In the genomic region with DNA sequence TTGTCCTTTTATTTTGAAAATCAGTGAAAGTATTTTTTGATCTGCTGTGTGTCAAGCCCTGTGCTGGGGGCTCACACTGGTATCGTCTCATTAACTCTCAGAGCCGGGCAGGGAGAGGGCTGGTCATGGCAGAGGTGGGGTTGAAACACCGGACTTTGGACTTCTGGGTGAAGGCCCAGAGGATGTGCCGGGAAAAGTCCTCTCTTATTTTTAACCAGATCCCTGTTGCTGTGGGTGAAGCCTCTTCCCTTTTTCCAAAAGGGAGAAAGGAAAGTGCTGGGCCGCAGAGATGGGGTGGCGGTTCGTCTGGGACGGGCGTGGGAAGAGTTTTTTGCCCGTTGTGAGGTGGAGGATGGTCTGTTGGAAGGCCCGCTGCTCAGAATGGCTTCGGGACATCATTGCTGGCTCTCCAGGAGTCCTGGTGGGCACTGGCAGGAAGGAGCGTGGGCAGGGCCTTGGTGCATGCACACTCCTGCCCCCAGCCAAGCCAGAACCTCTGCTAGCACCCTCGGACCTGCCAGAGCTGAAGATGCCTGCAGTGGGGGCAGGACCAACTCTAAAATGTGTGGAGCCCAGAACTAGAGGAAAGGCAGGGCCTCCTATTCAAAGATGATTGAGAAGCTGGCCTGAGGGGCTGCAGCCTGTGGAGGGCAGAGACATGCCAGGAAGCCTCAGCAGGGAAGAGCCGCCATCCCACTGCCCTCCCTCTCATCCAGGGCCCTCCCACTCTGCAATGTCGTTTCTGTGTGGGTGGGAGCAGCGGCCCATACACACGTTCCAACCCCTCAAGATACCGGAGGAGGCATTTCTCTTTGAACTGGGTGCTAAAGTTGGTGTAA, we compare ENCODE assay signal across 12 cellular contexts.
DNase-seq lines count a peak whose midpoint lies in the region; ATAC-seq, FAIRE-seq and TF ChIP-seq lines count a peak whose summit lies in the region.
"Had no signal": no experiment of that assay in that cellular context is flagged by ENCODE, and none has a peak within 500 bp of the region (broad histone marks: within the 10 kb centered on the region; RNA-seq: fewer than 3 reads in every experiment).

No MANE protein-coding gene starts in this region.

- peaks cover 54% of the 10 kb centered on the region for H3K4me1 Mint-ChIP-seq in nephron

- POLR2A ChIA-PET in HEK293 (lab: Yijun Ruan, JAX) (no interaction called here), GM12878 (lab: Charles Lee) (no interaction called here)

- ATAC-seq in GM12878: no peak
- no peak for ATAC-seq in GM21423 (IDR thresholded peaks at IDR 0.05; ENCODE audit: unreplicated experiment)
- ATAC-seq: left ventricle myocardium superior had no signal

- no peak for TF ChIP-seq EP300 in GM12878 (IDR thresholded peaks at IDR 0.05; ENCODE audit: borderline replicate concordance in 1 of 2, control insufficient read depth in 1 of 2, low read depth in 2 of 2, low read length in 2 of 2)

- no peak overlapping the region for H2AFZ ChIP-seq in GM12878 (ENCODE audit: control insufficient read depth, low read depth, low read length)

- in situ Hi-C loops in GM12878 (cut with MboI): no loop called here

- TF ChIP-seq CTCF in 22Rv1 (IDR thresholded peaks at IDR 0.05) (0 out of 2 replicates have a peak, but pooled peaks have one; percentile 4), HEK293 (tag by site-specific recombination; IDR thresholded peaks at IDR 0.05) (no peak), GM12878 (IDR thresholded peaks at IDR 0.05 in 2 of 3, conservative IDR thresholded peaks at IDR 0.05 in 1 of 3; ENCODE audit: control insufficient read depth in 2 of 3, extremely low read depth in 1 of 3, insufficient read depth in 1 of 3, low read depth in 3 of 3, low read length in 3 of 3) (no peak), nephron (IDR thresholded peaks at IDR 0.05; ENCODE audit: unreplicated experiment in 3 of 3) (no peak)

- H3K36me3 ChIP-seq in HEK293 (ENCODE audit: control insufficient read depth in 2 of 2, insufficient read depth in 1 of 2, low read length in 2 of 2) (peaks cover 0 to 4% of the 10 kb centered on the region in 2 experiments; a peak in 1 of 3 replicates), GM12878 (ENCODE audit: control insufficient read depth in 2 of 2, insufficient read depth in 2 of 2, low read length in 1 of 2) (peaks cover 11 to 21% of the 10 kb centered on the region in 2 experiments), H7 (replicated peaks; ENCODE audit: control insufficient read depth, insufficient read depth, low read length) (no peaks in the 10 kb centered on the region)
- H3K36me3 ChIP-seq: adrenal gland had no signal

- TF ChIP-seq POLR2A in GM12878 (IDR thresholded peaks at IDR 0.05; ENCODE audit: low read depth, low read length): peak; percentile 37; the same call in 1 of the 2 replicates

- H3K9me3 ChIP-seq in HEK293 (ENCODE audit: control insufficient read depth, insufficient read depth, low read depth, low read length) (no peaks in the 10 kb centered on the region), GM12878 (replicated peaks; ENCODE audit: control insufficient read depth, insufficient read depth, low read length) (no peaks in the 10 kb centered on the region)
- H3K9me3 ChIP-seq: adrenal gland had no signal

- H3K4me3 Mint-ChIP-seq in nephron: peak overlapping the region in 2 of 3 experiments; percentile 20 to 57

- no peaks in the 10 kb centered on the region for H3K27me3 ChIP-seq in GM12878 (replicated peaks in 1 of 2; ENCODE audit: control insufficient read depth in 2 of 2, insufficient read depth in 2 of 2, low read length in 1 of 2)
- no peaks in the 10 kb centered on the region for H3K27me3 ChIP-seq in H7 (ENCODE audit: control insufficient read depth, insufficient read depth, low read length)
- H3K27me3 ChIP-seq: adrenal gland had no signal

- BruUV-seq in GM12878 (replicated peaks; lab: Mats Ljungman, UMichigan): no TSS peak

- CTCF ChIA-PET in HEK293 (lab: Yijun Ruan, JAX): interaction anchor here (0.6 to 0.7 kb wide), 3 partner anchors 10 to 190 kb away, joined by 3 to 6 read pairs (median 4); no protein-coding TSS in a partner anchor
- CTCF ChIA-PET in GM12878 (lab: Yijun Ruan, JAX): interaction anchor here (1.1 to 1.5 kb wide), 2 partner anchors 21 to 288 kb away, joined by 3 to 6 read pairs; no protein-coding TSS in a partner anchor

- peak overlapping the region; percentile 76 to 92 (median 79) for H3K27ac Mint-ChIP-seq in nephron

- H3K4me3 ChIP-seq in HEK293 (ENCODE audit: low read depth, low read length) (no peak overlapping the region), GM12878 (no peak overlapping the region), H7 (ENCODE audit: insufficient read depth, low read depth, low read length) (no peak overlapping the region)
- H3K4me3 ChIP-seq: adrenal gland had no signal

- H3K27ac ChIP-seq in 22Rv1 (peak overlapping the region; percentile 48), HEK293 (ENCODE audit: extremely low read depth, low read depth, low read length) (no peak overlapping the region), GM12878 (ENCODE audit: control insufficient read depth, insufficient read depth) (no peak overlapping the region)

- peaks cover 45% of the 10 kb centered on the region for H3K27me3 Mint-ChIP-seq in nephron (ENCODE audit: low read depth)

- 85% methylated on average over 19 of the region's 19 CpGs for WGBS in GM12878 (ENCODE audit: insufficient coverage, insufficient replicate concordance, low lambda C conversion rate, missing lambda C conversion rate)

- no peak overlapping the region for H3K9ac ChIP-seq in GM12878 (ENCODE audit: control insufficient read depth, insufficient read depth, low read length)

- RAD21 ChIA-PET in GM12878 (lab: Charles Lee; ENCODE audit: unreplicated experiment): no interaction called here

- H3K36me3 Mint-ChIP-seq in nephron (ENCODE audit: low read depth): peaks cover 8% of the 10 kb centered on the region

- SMC1A ChIA-PET in GM12878 (lab: Charles Lee; ENCODE audit: uncharacterized antibody, unreplicated experiment): interaction anchor here (0.6 to 0.7 kb wide), 2 partner anchors 68 to 289 kb away, joined by 3 to 4 read pairs; no protein-coding TSS in a partner anchor

- TF ChIP-seq RAD21 in GM12878 (IDR thresholded peaks at IDR 0.05; ENCODE audit: insufficient read depth, low read depth, low read length): no peak

- peaks cover 2% of the 10 kb centered on the region for H3K79me2 ChIP-seq in GM12878 (ENCODE audit: control insufficient read depth, insufficient read depth, low read length)

- no peak overlapping the region for H3K4me2 ChIP-seq in GM12878 (ENCODE audit: control insufficient read depth, insufficient read depth)

- no peaks in the 10 kb centered on the region for H3K9me3 Mint-ChIP-seq in nephron

- peaks cover 32% of the 10 kb centered on the region for H3K4me1 ChIP-seq in HEK293 (ENCODE audit: control insufficient read depth, insufficient read depth, low read length)
- H3K4me1 ChIP-seq in GM12878 (ENCODE audit: control insufficient read depth, insufficient read depth, low read length): peaks cover 31% of the 10 kb centered on the region

- intact Hi-C loops in GM12878 (cut with micrococcal nuclease; ENCODE audit: unreplicated experiment): no loop called here

- H4K20me1 ChIP-seq in GM12878 (ENCODE audit: control insufficient read depth, insufficient read depth): no peaks in the 10 kb centered on the region

- no peak for DNase-seq in GM12878 (ENCODE audit: low read depth, low spot score)
- no peak for DNase-seq in H7
- DNase-seq in dermis blood vessel endothelial cell: no peak
- DNase-seq in NCI-H510A treated with DMSO at 0.1 percent for 48 hours (lab: John Stamatoyannopoulos, UW): no peak
- DNase-seq: adrenal gland, hypothalamus, left ventricle myocardium superior, NCI-H2171 treated with DMSO at 0.1 percent for 48 hours had no signal

- FAIRE-seq in GM12878 (lab: Jason Lieb, UNC): no peak

TF ChIP-seq in HEK293, 187 proteins besides CTCF, POLR2A, EP300 and RAD21 (continues in another document):
- no peak for TF ChIP-seq ZNF292 (tag by site-specific recombination; IDR thresholded peaks at IDR 0.05; ENCODE audit: borderline replicate concordance, low read depth)
- TF ChIP-seq, protein P1, sequence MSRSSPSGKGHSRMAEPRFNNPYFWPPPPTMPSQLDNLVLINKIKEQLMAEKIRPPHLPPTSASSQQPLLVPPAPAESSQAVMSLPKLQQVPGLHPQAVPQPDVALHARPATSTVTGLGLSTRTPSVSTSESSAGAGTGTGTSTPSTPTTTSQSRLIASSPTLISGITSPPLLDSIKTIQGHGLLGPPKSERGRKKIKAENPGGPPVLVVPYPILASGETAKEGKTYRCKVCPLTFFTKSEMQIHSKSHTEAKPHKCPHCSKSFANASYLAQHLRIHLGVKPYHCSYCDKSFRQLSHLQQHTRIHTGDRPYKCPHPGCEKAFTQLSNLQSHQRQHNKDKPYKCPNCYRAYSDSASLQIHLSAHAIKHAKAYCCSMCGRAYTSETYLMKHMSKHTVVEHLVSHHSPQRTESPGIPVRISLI (tag by site-specific recombination; IDR thresholded peaks at IDR 0.05): no peak
- peak; percentile 95 for TF ChIP-seq EGR2 (tag by site-specific recombination; IDR thresholded peaks at IDR 0.05; ENCODE audit: low read depth)
- peak; percentile 96 for TF ChIP-seq ZFHX2 (tag by site-specific recombination; conservative IDR thresholded peaks at IDR 0.05)
- no peak for TF ChIP-seq ZNF202 (tag by site-specific recombination; IDR thresholded peaks at IDR 0.05; ENCODE audit: borderline replicate concordance)
- TF ChIP-seq ZNF341 (tag by site-specific recombination; IDR thresholded peaks at IDR 0.05; ENCODE audit: low read depth): 0 out of 2 replicates have a peak, but pooled peaks have one; percentile 17

TF ChIP-seq in GM12878, 131 proteins besides CTCF, POLR2A, EP300 and RAD21 (continues in another document):
- TF ChIP-seq TCF7 (IDR thresholded peaks at IDR 0.05; ENCODE audit: borderline replicate concordance) (no peak), SMAD1 (IDR thresholded peaks at IDR 0.05; ENCODE audit: low read depth, partially characterized antibody) (no peak), CHD1 (IDR thresholded peaks at IDR 0.05; ENCODE audit: low read depth, low read length) (no peak), CBX3 (IDR thresholded peaks at IDR 0.05; ENCODE audit: borderline replicate concordance, low read depth) (no peak)
- TF ChIP-seq, protein P2, sequence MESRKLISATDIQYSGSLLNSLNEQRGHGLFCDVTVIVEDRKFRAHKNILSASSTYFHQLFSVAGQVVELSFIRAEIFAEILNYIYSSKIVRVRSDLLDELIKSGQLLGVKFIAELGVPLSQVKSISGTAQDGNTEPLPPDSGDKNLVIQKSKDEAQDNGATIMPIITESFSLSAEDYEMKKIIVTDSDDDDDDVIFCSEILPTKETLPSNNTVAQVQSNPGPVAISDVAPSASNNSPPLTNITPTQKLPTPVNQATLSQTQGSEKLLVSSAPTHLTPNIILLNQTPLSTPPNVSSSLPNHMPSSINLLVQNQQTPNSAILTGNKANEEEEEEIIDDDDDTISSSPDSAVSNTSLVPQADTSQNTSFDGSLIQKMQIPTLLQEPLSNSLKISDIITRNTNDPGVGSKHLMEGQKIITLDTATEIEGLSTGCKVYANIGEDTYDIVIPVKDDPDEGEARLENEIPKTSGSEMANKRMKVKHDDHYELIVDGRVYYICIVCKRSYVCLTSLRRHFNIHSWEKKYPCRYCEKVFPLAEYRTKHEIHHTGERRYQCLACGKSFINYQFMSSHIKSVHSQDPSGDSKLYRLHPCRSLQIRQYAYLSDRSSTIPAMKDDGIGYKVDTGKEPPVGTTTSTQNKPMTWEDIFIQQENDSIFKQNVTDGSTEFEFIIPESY (IDR thresholded peaks at IDR 0.05): peak; percentile 93; the same call in 1 of the 2 replicates
